ENCODE assay signal across 8 cellular contexts in genomic region chr13:49300716-49301589, GRCh38. TPM values are rescaled to one million over a fixed set of nuclear protein-coding genes. Genes with fewer than 3 reads are reported as not detected.
DNase-seq lines count a peak whose midpoint lies in the region; ATAC-seq, FAIRE-seq and TF ChIP-seq lines count a peak whose summit lies in the region.

No MANE protein-coding gene starts in this region.

- H3K4me3 ChIP-seq in pancreas (peak overlapping the region in 2 of 4 donors; percentile 12 to 20), tibial nerve (peak overlapping the region in 3 of 4 donors; percentile 21 to 37 (median 25))

- H3K27me3 ChIP-seq in pancreas (no peaks in the 10 kb centered on the region), tibial nerve (no peaks in the 10 kb centered on the region)

- TF ChIP-seq RAD21 in Ishikawa (IDR thresholded peaks at IDR 0.05; ENCODE audit: low read depth) = peak; percentile 96

- ATAC-seq in GM21526 (IDR thresholded peaks at IDR 0.05; ENCODE audit: low FRiP score, unreplicated experiment) (peak; percentile 85), pancreas (peak; percentile 82 to 91 (median 87))

- intact Hi-C loops in pancreas (cut with DNase I) = loop anchor here in 1 of 3 donors (5.0 kb wide), 2 partner anchors 136 to 306 kb away; no protein-coding TSS in a partner anchor

- H3K36me3 ChIP-seq in pancreas (no peaks in the 10 kb centered on the region), tibial nerve (no peaks in the 10 kb centered on the region)

- FAIRE-seq in pancreas (lab: Jason Lieb, UNC) = peak; percentile 53

- no peak overlapping the region for H3K27ac ChIP-seq in pancreas
- peak overlapping the region; percentile 65 to 95 (median 91) for H3K27ac ChIP-seq in tibial nerve

- DNase-seq in DMS79 (lab: John Stamatoyannopoulos, UW) (peak; percentile 15), SHP77 treated with DMSO at 0.1 percent for 48 hours (lab: John Stamatoyannopoulos, UW) (peak; percentile 65), foreskin melanocyte (peak; percentile 49), pancreas (peak in 3 of 6 donors; percentile 53 to 64 (median 63)), tibial nerve (ENCODE audit: low spot score in 2 of 2) (peak in 1 of 2 donors; percentile 57)
- DNase-seq in activated effector memory CD4-positive, alpha-beta T cell treated with Interleukin-2 at 50 U/mL for 16 hours = peak; percentile 48

- TF ChIP-seq CTCF in pancreas (IDR thresholded peaks at IDR 0.05) (peak; percentile 61 to 87 (median 78)), tibial nerve (IDR thresholded peaks at IDR 0.05) (peak; percentile 85 to 95 (median 88))

- no peak for TF ChIP-seq POLR2A in tibial nerve (IDR thresholded peaks at IDR 0.05)

- 28 to 31% methylated on average over 20 of the region's 20 CpGs for WGBS in pancreas, 2 donors
- WGBS in tibial nerve, 2 donors = 35 to 41% methylated on average over 20 of the region's 20 CpGs

- no peaks in the 10 kb centered on the region for H3K9me3 ChIP-seq in pancreas
- H3K9me3 ChIP-seq in tibial nerve = no peaks in the 10 kb centered on the region

- no peak for TF ChIP-seq EP300 in Ishikawa (IDR thresholded peaks at IDR 0.05; ENCODE audit: borderline replicate concordance)
- peak in 1 of 2 donors; percentile 59 for TF ChIP-seq EP300 in tibial nerve (IDR thresholded peaks at IDR 0.05)

- H3K4me1 ChIP-seq in pancreas = peaks cover 0 to 21% (median 0%) of the 10 kb centered on the region in 3 donors
- peaks cover 3 to 91% (median 31%) of the 10 kb centered on the region in 4 donors for H3K4me1 ChIP-seq in tibial nerve

TF ChIP-seq in Ishikawa, 13 proteins besides CTCF, POLR2A, EP300 and RAD21:
- TF ChIP-seq MAX (IDR thresholded peaks at IDR 0.05) (no peak), YY1 (IDR thresholded peaks at IDR 0.05; ENCODE audit: low read depth) (no peak), CREB1 (IDR thresholded peaks at IDR 0.05; ENCODE audit: low read depth) (no peak), CEBPB (IDR thresholded peaks at IDR 0.05) (no peak), TEAD4 (IDR thresholded peaks at IDR 0.05) (no peak), NFIC (IDR thresholded peaks at IDR 0.05) (no peak), FOXM1 (IDR thresholded peaks at IDR 0.05; ENCODE audit: borderline replicate concordance, low read depth) (no peak), EGR1 (IDR thresholded peaks at IDR 0.05) (no peak), TAF1 (IDR thresholded peaks at IDR 0.05; ENCODE audit: low read depth) (no peak), TCF12 (IDR thresholded peaks at IDR 0.05; ENCODE audit: low read depth) (no peak), ZBTB7A (IDR thresholded peaks at IDR 0.05; ENCODE audit: low read depth) (no peak)
- TF ChIP-seq, protein P1, sequence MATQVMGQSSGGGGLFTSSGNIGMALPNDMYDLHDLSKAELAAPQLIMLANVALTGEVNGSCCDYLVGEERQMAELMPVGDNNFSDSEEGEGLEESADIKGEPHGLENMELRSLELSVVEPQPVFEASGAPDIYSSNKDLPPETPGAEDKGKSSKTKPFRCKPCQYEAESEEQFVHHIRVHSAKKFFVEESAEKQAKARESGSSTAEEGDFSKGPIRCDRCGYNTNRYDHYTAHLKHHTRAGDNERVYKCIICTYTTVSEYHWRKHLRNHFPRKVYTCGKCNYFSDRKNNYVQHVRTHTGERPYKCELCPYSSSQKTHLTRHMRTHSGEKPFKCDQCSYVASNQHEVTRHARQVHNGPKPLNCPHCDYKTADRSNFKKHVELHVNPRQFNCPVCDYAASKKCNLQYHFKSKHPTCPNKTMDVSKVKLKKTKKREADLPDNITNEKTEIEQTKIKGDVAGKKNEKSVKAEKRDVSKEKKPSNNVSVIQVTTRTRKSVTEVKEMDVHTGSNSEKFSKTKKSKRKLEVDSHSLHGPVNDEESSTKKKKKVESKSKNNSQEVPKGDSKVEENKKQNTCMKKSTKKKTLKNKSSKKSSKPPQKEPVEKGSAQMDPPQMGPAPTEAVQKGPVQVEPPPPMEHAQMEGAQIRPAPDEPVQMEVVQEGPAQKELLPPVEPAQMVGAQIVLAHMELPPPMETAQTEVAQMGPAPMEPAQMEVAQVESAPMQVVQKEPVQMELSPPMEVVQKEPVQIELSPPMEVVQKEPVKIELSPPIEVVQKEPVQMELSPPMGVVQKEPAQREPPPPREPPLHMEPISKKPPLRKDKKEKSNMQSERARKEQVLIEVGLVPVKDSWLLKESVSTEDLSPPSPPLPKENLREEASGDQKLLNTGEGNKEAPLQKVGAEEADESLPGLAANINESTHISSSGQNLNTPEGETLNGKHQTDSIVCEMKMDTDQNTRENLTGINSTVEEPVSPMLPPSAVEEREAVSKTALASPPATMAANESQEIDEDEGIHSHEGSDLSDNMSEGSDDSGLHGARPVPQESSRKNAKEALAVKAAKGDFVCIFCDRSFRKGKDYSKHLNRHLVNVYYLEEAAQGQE (IDR thresholded peaks at IDR 0.05; ENCODE audit: low read depth) = no peak
- TF ChIP-seq, protein P2, sequence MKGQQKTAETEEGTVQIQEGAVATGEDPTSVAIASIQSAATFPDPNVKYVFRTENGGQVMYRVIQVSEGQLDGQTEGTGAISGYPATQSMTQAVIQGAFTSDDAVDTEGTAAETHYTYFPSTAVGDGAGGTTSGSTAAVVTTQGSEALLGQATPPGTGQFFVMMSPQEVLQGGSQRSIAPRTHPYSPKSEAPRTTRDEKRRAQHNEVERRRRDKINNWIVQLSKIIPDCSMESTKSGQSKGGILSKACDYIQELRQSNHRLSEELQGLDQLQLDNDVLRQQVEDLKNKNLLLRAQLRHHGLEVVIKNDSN (IDR thresholded peaks at IDR 0.05) = no peak

RNA-seq across cellular contexts. Expression of gene CDADC1, which starts 53.2 kb away (rescaled TPM):
- total RNA-seq in pancreas (1 to 10 TPM; 3.2 to 4.4 (median 3.6) TPM), tibial nerve (10 to 100 TPM in 3 of 4 donors, 1 to 10 TPM in 1; 9.0 to 19.5 (median 14.1) TPM)
- 1 to 10 TPM; 2.5 to 3.7 TPM for polyA plus RNA-seq in pancreas

Comparison
In these comparisons a context has a peak if more than half of its experiments do, and no peak if none do; other contexts are left out.
1. H3K27ac ChIP-seq: peak in tibial nerve (4 of 4); none in pancreas (0 of 4).